Comparison of ENCODE assay signal across 1 cellular context in the genomic region with DNA sequence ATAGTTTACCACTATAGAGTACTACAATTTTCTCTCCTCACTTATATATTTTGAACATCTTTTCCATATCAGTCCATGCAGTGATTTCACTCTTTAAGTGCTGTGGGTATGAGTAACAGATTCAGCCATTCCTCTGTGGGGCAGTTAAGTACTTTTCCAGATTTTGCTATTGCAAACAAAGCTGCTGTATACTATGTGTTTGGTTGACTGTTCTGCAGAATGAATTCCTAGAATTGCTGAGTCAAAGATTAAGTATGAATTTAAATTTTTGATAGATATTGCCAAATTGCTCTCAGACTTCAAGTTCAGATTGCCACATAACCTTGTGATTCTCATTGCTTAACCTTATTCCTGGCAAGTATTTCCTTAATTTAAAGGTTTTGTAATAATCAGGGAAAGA.
TF ChIP-seq lines count a peak whose summit lies in the region.

No MANE protein-coding gene starts in this region.

TF ChIP-seq in HEK293, 187 proteins besides CTCF, POLR2A, EP300 and RAD21:
- TF ChIP-seq ZNF266 (tag by site-specific recombination; IDR thresholded peaks at IDR 0.05; ENCODE audit: low read depth) (no peak), ZBTB17 (tag by site-specific recombination; IDR thresholded peaks at IDR 0.05) (peak; percentile 14; the same call in 1 of the 2 replicates)
